10 cellular contexts compared by ENCODE assay signal in the genomic region with DNA sequence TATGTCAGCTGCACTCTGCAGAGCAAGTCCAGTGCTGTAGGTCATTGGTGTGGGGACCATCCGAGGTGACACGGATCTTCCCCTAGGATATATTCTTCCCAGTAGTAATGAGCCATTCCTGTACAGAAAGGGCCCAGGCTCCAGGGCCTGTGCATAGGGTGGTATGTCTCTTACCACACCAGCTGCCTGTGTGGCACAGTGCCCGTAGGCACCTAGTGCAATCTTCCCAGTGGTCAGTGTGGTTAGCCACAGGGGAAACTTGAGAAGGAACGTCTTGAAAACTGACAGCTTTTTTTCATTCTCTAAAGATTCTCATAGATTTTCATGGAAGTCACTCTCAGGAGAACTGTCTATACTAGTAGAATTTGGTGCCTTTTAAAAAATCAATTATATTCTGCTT. TPM values are rescaled to one million over a fixed set of nuclear protein-coding genes. Genes with fewer than 3 reads are reported as not detected.
DNase-seq lines count a peak whose midpoint lies in the region; ATAC-seq and TF ChIP-seq lines count a peak whose summit lies in the region.
"Had no signal": no experiment of that assay in that cellular context is flagged by ENCODE, and none has a peak within 500 bp of the region (broad histone marks: within the 10 kb centered on the region; RNA-seq: fewer than 3 reads in every experiment).

No MANE protein-coding gene starts in this region.

- H3K9me3 ChIP-seq in left ventricle myocardium inferior (replicated peaks), result no peaks in the 10 kb centered on the region
- no peaks in the 10 kb centered on the region for H3K9me3 ChIP-seq in upper lobe of left lung
- no peaks in the 10 kb centered on the region for H3K9me3 ChIP-seq in WERI-Rb-1 (ENCODE audit: severe bottlenecking)
- no peaks in the 10 kb centered on the region for H3K9me3 ChIP-seq in Peyer's patch

- ATAC-seq in left ventricle myocardium superior (no peak), upper lobe of left lung (ENCODE audit: low FRiP score in 2 of 2) (peak; percentile 28 to 53)

- peaks cover 59% of the 10 kb centered on the region for H3K4me1 ChIP-seq in left ventricle myocardium inferior
- peaks cover 41 to 49% (median 44%) of the 10 kb centered on the region in 4 donors for H3K4me1 ChIP-seq in upper lobe of left lung
- peaks cover 0 to 30% (median 2%) of the 10 kb centered on the region in 4 donors for H3K4me1 ChIP-seq in Peyer's patch

- TF ChIP-seq EP300 in upper lobe of left lung (IDR thresholded peaks at IDR 0.05), result no peak

- intact Hi-C loops in left ventricle myocardium superior (cut with micrococcal nuclease) (no loop called here), left ventricle myocardium inferior (cut with micrococcal nuclease) (no loop called here)

- no peak overlapping the region for H3K4me3 ChIP-seq in left ventricle myocardium inferior
- H3K4me3 ChIP-seq in NB4 (ENCODE audit: low read depth, low read length), result no peak overlapping the region
- no peak overlapping the region for H3K4me3 ChIP-seq in upper lobe of left lung
- no peak overlapping the region for H3K4me3 ChIP-seq in WERI-Rb-1 (ENCODE audit: low read depth, low read length)
- no peak overlapping the region for H3K4me3 ChIP-seq in Peyer's patch

- H3K36me3 ChIP-seq in left ventricle myocardium inferior, result no peaks in the 10 kb centered on the region
- H3K36me3 ChIP-seq in upper lobe of left lung, result no peaks in the 10 kb centered on the region
- H3K36me3 ChIP-seq in WERI-Rb-1, result no peaks in the 10 kb centered on the region; the same call in 1 of the 2 replicates
- H3K36me3 ChIP-seq in Peyer's patch, result peaks cover 0 to 6% (median 0%) of the 10 kb centered on the region in 3 donors

- TF ChIP-seq POLR2A in NB4 (IDR thresholded peaks at IDR 0.05; ENCODE audit: extremely low read depth, insufficient read length), result no peak
- no peak for TF ChIP-seq POLR2A in upper lobe of left lung (IDR thresholded peaks at IDR 0.05)
- TF ChIP-seq POLR2A in Peyer's patch (IDR thresholded peaks at IDR 0.05), result no peak

- DNase-seq in left ventricle myocardium superior (peak; percentile 39), left ventricle myocardium inferior (no peak), NB4 (ENCODE audit: low read depth) (peak; percentile 83), cerebellar cortex (ENCODE audit: low spot score) (peak; percentile 16), upper lobe of left lung (peak in 1 of 2 donors; percentile 48), WERI-Rb-1 (no peak), Peyer's patch (no peak), iPS-NIHi11 (ENCODE audit: low spot score) (no peak)
- DNase-seq: CD4-positive, alpha-beta memory T cell; stimulated activated CD4-positive, alpha-beta T cell treated with anti-CD3 and anti-CD28 coated beads, Interleukin-4, amount 100 ng/mL, for 4 hours had no signal

- H3K27ac ChIP-seq in left ventricle myocardium inferior (replicated peaks) (no peak overlapping the region), upper lobe of left lung (peak overlapping the region in 1 of 4 donors; percentile 1), WERI-Rb-1 (no peak overlapping the region), Peyer's patch (no peak overlapping the region)

- TF ChIP-seq CTCF in left ventricle myocardium inferior (IDR thresholded peaks at IDR 0.05; ENCODE audit: borderline replicate concordance) (no peak), NB4 (IDR thresholded peaks at IDR 0.05; ENCODE audit: low read depth, low read length) (no peak), upper lobe of left lung (IDR thresholded peaks at IDR 0.05) (no peak), WERI-Rb-1 (IDR thresholded peaks at IDR 0.05; ENCODE audit: low read depth, low read length) (no peak), Peyer's patch (IDR thresholded peaks at IDR 0.05) (no peak)

- H3K27me3 ChIP-seq in left ventricle myocardium inferior (ENCODE audit: low read depth) (no peaks in the 10 kb centered on the region), upper lobe of left lung (no peaks in the 10 kb centered on the region), WERI-Rb-1 (ENCODE audit: insufficient read depth, low read depth, severe bottlenecking) (no peaks in the 10 kb centered on the region), Peyer's patch (no peaks in the 10 kb centered on the region)

- 65 to 69% methylated on average over 4 of the region's 4 CpGs for WGBS in upper lobe of left lung, 2 donors

RNA-seq across cellular contexts. Expression of gene CYSTM1, which starts 39.8 kb away (rescaled TPM):
- 58.2 TPM for total RNA-seq in left ventricle myocardium superior
- total RNA-seq in left ventricle myocardium inferior, result 93.3 TPM
- total RNA-seq in upper lobe of left lung, result 100 to 1,000 TPM in 1 of 6 donors, 10 to 100 TPM in 5; 24.1 to 139 (median 91.9) TPM
- 100 to 1,000 TPM in 3 of 4 donors, 10 to 100 TPM in 1; 60.2 to 185 (median 140) TPM for total RNA-seq in Peyer's patch

Comparison
In these comparisons a context has a peak if more than half of its experiments do, and no peak if none do; other contexts are left out.
1. DNase-seq: peak in left ventricle myocardium superior (single experiment), NB4 (single experiment) and cerebellar cortex (single experiment); none in left ventricle myocardium inferior (single experiment), WERI-Rb-1 (single experiment), Peyer's patch (0 of 3) and iPS-NIHi11 (single experiment).